In genomic region chr12:29230800-29231560, GRCh38 we compare ENCODE assay signal across 1 cellular context.
TF ChIP-seq lines count a peak whose summit lies in the region.

No MANE protein-coding gene starts in this region.

TF ChIP-seq in SK-N-SH, 30 proteins besides CTCF, POLR2A, EP300 and RAD21 (continued from another document):
- TF ChIP-seq, protein P1, sequence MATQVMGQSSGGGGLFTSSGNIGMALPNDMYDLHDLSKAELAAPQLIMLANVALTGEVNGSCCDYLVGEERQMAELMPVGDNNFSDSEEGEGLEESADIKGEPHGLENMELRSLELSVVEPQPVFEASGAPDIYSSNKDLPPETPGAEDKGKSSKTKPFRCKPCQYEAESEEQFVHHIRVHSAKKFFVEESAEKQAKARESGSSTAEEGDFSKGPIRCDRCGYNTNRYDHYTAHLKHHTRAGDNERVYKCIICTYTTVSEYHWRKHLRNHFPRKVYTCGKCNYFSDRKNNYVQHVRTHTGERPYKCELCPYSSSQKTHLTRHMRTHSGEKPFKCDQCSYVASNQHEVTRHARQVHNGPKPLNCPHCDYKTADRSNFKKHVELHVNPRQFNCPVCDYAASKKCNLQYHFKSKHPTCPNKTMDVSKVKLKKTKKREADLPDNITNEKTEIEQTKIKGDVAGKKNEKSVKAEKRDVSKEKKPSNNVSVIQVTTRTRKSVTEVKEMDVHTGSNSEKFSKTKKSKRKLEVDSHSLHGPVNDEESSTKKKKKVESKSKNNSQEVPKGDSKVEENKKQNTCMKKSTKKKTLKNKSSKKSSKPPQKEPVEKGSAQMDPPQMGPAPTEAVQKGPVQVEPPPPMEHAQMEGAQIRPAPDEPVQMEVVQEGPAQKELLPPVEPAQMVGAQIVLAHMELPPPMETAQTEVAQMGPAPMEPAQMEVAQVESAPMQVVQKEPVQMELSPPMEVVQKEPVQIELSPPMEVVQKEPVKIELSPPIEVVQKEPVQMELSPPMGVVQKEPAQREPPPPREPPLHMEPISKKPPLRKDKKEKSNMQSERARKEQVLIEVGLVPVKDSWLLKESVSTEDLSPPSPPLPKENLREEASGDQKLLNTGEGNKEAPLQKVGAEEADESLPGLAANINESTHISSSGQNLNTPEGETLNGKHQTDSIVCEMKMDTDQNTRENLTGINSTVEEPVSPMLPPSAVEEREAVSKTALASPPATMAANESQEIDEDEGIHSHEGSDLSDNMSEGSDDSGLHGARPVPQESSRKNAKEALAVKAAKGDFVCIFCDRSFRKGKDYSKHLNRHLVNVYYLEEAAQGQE (IDR thresholded peaks at IDR 0.05; ENCODE audit: low read depth, low read length) = peak; percentile 85
